8 cellular contexts compared by ENCODE assay signal in genomic region chr5:65483474-65484346, GRCh38. TPM values are rescaled to one million over a fixed set of nuclear protein-coding genes. Genes with fewer than 3 reads are reported as not detected.
DNase-seq lines count a peak whose midpoint lies in the region; ATAC-seq, FAIRE-seq and TF ChIP-seq lines count a peak whose summit lies in the region.

No MANE protein-coding gene starts in this region.

- peak overlapping the region; percentile 88 for H3K4me3 Mint-ChIP-seq in CD8-positive, alpha-beta T cell
- no peak overlapping the region for H3K4me3 Mint-ChIP-seq in astrocyte (ENCODE audit: unreplicated experiment)

- H3K36me3 Mint-ChIP-seq in CD8-positive, alpha-beta T cell, result peaks cover 17% of the 10 kb centered on the region
- H3K36me3 Mint-ChIP-seq in astrocyte (ENCODE audit: low read depth, unreplicated experiment), result no peaks in the 10 kb centered on the region

- H3K36me3 ChIP-seq in CD8-positive, alpha-beta T cell (ENCODE audit: insufficient read depth, low read length), result no peaks in the 10 kb centered on the region
- H3K36me3 ChIP-seq in astrocyte (ENCODE audit: insufficient read depth, low read length), result no peaks in the 10 kb centered on the region

- H3K9ac ChIP-seq in astrocyte (ENCODE audit: low read length), result peak overlapping the region; percentile 94

- H3K27me3 Mint-ChIP-seq in CD8-positive, alpha-beta T cell (ENCODE audit: low read depth), result no peaks in the 10 kb centered on the region
- H3K27me3 Mint-ChIP-seq in astrocyte (ENCODE audit: low read depth, unreplicated experiment), result no peaks in the 10 kb centered on the region

- POLR2A ChIA-PET in CD8-positive, alpha-beta T cell (lab: Charles Lee), result interaction anchor here (2.1 to 2.3 kb wide), 2 partner anchors 80 to 381 kb away, joined by 9 to 13 read pairs; partner anchors contain the start of genes CENPK and PPWD1

- ATAC-seq in CD8-positive, alpha-beta T cell, result peak; percentile 41
- ATAC-seq in GM19023 (IDR thresholded peaks at IDR 0.05; ENCODE audit: unreplicated experiment) (peak; percentile 42), HG03342 (IDR thresholded peaks at IDR 0.05; ENCODE audit: unreplicated experiment) (peak; percentile 45), sciatic nerve (peak; percentile 77)

- FAIRE-seq in astrocyte (lab: Jason Lieb, UNC), result peak; percentile 66

- no peak for DNase-seq in CD8-positive, alpha-beta T cell
- peak; percentile 45 for DNase-seq in NCI-H524 treated with DMSO at 0.1 percent for 48 hours (lab: John Stamatoyannopoulos, UW)
- peak; percentile 74 for DNase-seq in astrocyte (ENCODE audit: low read depth)
- peak; percentile 29 for DNase-seq in hepatic stellate cell (ENCODE audit: low spot score)
- no peak for DNase-seq in sciatic nerve (ENCODE audit: low spot score)
- DNase-seq in HPDE6-E6E7 (ENCODE audit: extremely low spot score), result no peak

- H3K27ac ChIP-seq in CD8-positive, alpha-beta T cell (ENCODE audit: low read depth, low read length), result peak overlapping the region; percentile 74
- peak overlapping the region; percentile 90 for H3K27ac ChIP-seq in astrocyte (ENCODE audit: low read depth, low read length)

- intact Hi-C loops in CD8-positive, alpha-beta T cell (cut with DNase I, micrococcal nuclease), result loop anchor here (1.0 to 5.0 kb wide), 13 partner anchors 79 to 1256 kb away; partner anchors contain the start of genes CENPK (in 2 of the 2), PPWD1 (in 2 of the 2), CWC27 (in 1 of the 2) and SREK1IP1 (in 1 of the 2)
- intact Hi-C loops in sciatic nerve (cut with DNase I), result loop anchor here (10.0 kb wide), 1 partner anchor 669 kb away; no protein-coding TSS in a partner anchor

- peak overlapping the region; percentile 94 for H3K27ac Mint-ChIP-seq in CD8-positive, alpha-beta T cell
- H3K27ac Mint-ChIP-seq in astrocyte (ENCODE audit: unreplicated experiment), result peak overlapping the region; percentile 90

- H4K20me1 ChIP-seq in astrocyte (ENCODE audit: insufficient read depth, low read length), result no peaks in the 10 kb centered on the region

- H3K4me2 ChIP-seq in astrocyte (ENCODE audit: low read length), result peak overlapping the region; percentile 91

- no peaks in the 10 kb centered on the region for H3K9me3 ChIP-seq in CD8-positive, alpha-beta T cell (ENCODE audit: low read length)
- no peaks in the 10 kb centered on the region for H3K9me3 ChIP-seq in astrocyte (ENCODE audit: insufficient read depth, low read depth, low read length)

- peak overlapping the region; percentile 71 for H3K4me3 ChIP-seq in CD8-positive, alpha-beta T cell (ENCODE audit: low read depth, low read length)
- H3K4me3 ChIP-seq in astrocyte (ENCODE audit: insufficient read depth, low read depth, low read length), result peak overlapping the region; percentile 95

- peaks cover 11% of the 10 kb centered on the region for H3K4me1 ChIP-seq in CD8-positive, alpha-beta T cell (ENCODE audit: insufficient read depth, low read length)
- peaks cover 15% of the 10 kb centered on the region for H3K4me1 ChIP-seq in astrocyte (ENCODE audit: insufficient read depth, low read length)

- H3K79me2 ChIP-seq in astrocyte (ENCODE audit: insufficient read depth, low read length), result peaks cover 22% of the 10 kb centered on the region

- TF ChIP-seq CTCF in CD8-positive, alpha-beta T cell (IDR thresholded peaks at IDR 0.05), result peak; percentile 69
- peak; percentile 45 for TF ChIP-seq CTCF in astrocyte (IDR thresholded peaks at IDR 0.05; ENCODE audit: insufficient read depth, low read depth, low read length)

- no peaks in the 10 kb centered on the region for H3K9me3 Mint-ChIP-seq in CD8-positive, alpha-beta T cell
- no peaks in the 10 kb centered on the region for H3K9me3 Mint-ChIP-seq in astrocyte (ENCODE audit: unreplicated experiment)

- peak overlapping the region; percentile 73 for H2AFZ ChIP-seq in astrocyte (ENCODE audit: low read depth, low read length)

- CTCF ChIA-PET in CD8-positive, alpha-beta T cell (lab: Charles Lee), result interaction anchor here (0.6 to 3.6 kb wide), 32 partner anchors 10 to 853 kb away, joined by 3 to 29 read pairs (median 3); partner anchors contain the start of genes CENPK and PPWD1

- no peaks in the 10 kb centered on the region for H3K27me3 ChIP-seq in CD8-positive, alpha-beta T cell (ENCODE audit: insufficient read depth, low read length)
- no peaks in the 10 kb centered on the region for H3K27me3 ChIP-seq in astrocyte (ENCODE audit: insufficient read depth, low read length)

- H3K4me1 Mint-ChIP-seq in CD8-positive, alpha-beta T cell (ENCODE audit: low read depth), result peaks cover 16% of the 10 kb centered on the region
- H3K4me1 Mint-ChIP-seq in astrocyte (ENCODE audit: low read depth, unreplicated experiment), result peaks cover 5% of the 10 kb centered on the region

RNA-seq across cellular contexts. Expression of gene ADAMTS6, which starts 2.0 kb away (rescaled TPM):
- total RNA-seq in CD8-positive, alpha-beta T cell, result 1 to 10 TPM; 4.0 to 4.3 TPM
- 27.7 and 37.1 TPM in 2 replicates for total RNA-seq in astrocyte
- 3.8 TPM for total RNA-seq in sciatic nerve

Comparison
In these comparisons a context has a peak if more than half of its experiments do, and no peak if none do; other contexts are left out.
1. DNase-seq: peak in NCI-H524 treated with DMSO at 0.1 percent for 48 hours (single experiment), astrocyte (single experiment) and hepatic stellate cell (single experiment); none in CD8-positive, alpha-beta T cell (0 of 7), sciatic nerve (single experiment) and HPDE6-E6E7 (single experiment).
2. Peak in every context shown above with its lines, with median percentiles within 50 percentile points of each other: ATAC-seq.